8 cellular contexts compared by ENCODE assay signal in the genomic region with DNA sequence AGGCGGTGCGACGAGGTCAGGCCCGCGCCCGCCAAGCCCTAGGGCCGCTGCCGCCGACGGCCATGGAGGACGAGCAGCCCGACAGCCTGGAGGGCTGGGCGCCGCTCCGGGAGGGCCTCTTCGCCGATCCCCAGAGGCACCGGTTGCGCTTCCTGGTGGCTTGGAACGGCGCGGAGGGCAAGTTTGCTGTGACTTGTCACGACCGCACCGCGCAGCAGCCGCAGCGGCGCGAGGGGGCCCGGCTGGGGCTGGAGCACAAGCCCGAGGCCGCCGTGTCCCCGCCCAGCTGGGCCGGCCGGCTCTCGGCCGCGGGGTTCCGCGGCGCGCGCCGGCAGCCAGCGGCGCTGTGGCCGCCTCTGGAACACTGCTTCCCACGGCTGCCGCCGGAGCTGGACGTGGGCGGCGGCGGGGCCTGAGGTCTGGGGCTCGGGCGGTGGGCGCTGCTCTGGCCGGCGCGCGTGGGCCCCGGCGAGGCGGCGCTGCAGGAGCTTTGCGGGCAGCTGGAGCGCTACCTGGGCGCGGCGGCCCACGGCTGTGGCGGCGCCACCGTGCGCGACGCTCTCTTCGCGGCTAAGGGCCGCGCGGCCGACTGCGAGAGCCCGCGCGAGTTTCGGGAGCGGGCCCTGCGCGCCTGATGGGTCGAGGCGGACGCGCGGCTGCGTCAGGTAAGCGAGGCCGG.
DNase-seq lines count a peak whose midpoint lies in the region; ATAC-seq and TF ChIP-seq lines count a peak whose summit lies in the region.
"Not testable (repeated sequence)": the region's sequence is repeated elsewhere in the genome, so short reads cannot be mapped to it uniquely, and the experiment has no call there.

No MANE protein-coding gene starts in this region.

- not testable (repeated sequence) for H3K36me3 Mint-ChIP-seq in activated naive CD8-positive, alpha-beta T cell treated with anti-CD3 and anti-CD28 coated beads, Interleukin-2, amount 50 U/mL, for 24 hours (ENCODE audit: low read depth); memory B cell

- H3K4me1 Mint-ChIP-seq in activated naive CD8-positive, alpha-beta T cell treated with anti-CD3 and anti-CD28 coated beads, Interleukin-2, amount 50 U/mL, for 24 hours = peaks cover 20% of the 10 kb centered on the region
- H3K4me1 Mint-ChIP-seq in memory B cell = not testable (repeated sequence)

- DNase-seq in AG10803 (ENCODE audit: low read depth) (peak; percentile 36), T-helper 9 cell (peak; percentile 4), fibroblast of peridontal ligament (ENCODE audit: extremely low read depth) (peak; percentile 4), memory B cell (ENCODE audit: low spot score in 2 of 2) (peak in 1 of 2 donors; percentile 11)
- peak; percentile 48 for DNase-seq in activated naive CD8-positive, alpha-beta T cell treated with anti-CD3 and anti-CD28 coated beads, Interleukin-2, amount 50 U/mL, for 24 hours
- peak; percentile 16 for DNase-seq in stimulated activated CD4-positive, alpha-beta T cell treated with anti-CD3 and anti-CD28 coated beads, Interleukin-1b, Interleukin-23, amount 100 ng/mL, for 48 hours

- peak overlapping the region; percentile 86 for H3K27ac Mint-ChIP-seq in activated naive CD8-positive, alpha-beta T cell treated with anti-CD3 and anti-CD28 coated beads, Interleukin-2, amount 50 U/mL, for 24 hours
- H3K27ac Mint-ChIP-seq in memory B cell = not testable (repeated sequence)

- TF ChIP-seq CTCF in AG10803 (conservative IDR thresholded peaks at IDR 0.05; ENCODE audit: low read length) = not testable (repeated sequence)

- H3K9me3 Mint-ChIP-seq in activated naive CD8-positive, alpha-beta T cell treated with anti-CD3 and anti-CD28 coated beads, Interleukin-2, amount 50 U/mL, for 24 hours; memory B cell: not testable (repeated sequence)

- ATAC-seq in GM19372 (IDR thresholded peaks at IDR 0.05; ENCODE audit: low read depth, unreplicated experiment) (peak; percentile 59), HG03342 (IDR thresholded peaks at IDR 0.05; ENCODE audit: unreplicated experiment) (peak; percentile 47), memory B cell (ENCODE audit: low read depth) (peak; percentile 67)
- ATAC-seq in activated naive CD8-positive, alpha-beta T cell treated with anti-CD3 and anti-CD28 coated beads, Interleukin-2, amount 50 U/mL, for 24 hours = peak; percentile 70

- peak overlapping the region; percentile 47 for H3K4me3 ChIP-seq in AG10803 (ENCODE audit: low read length)

- not testable (repeated sequence) for H3K27me3 Mint-ChIP-seq in activated naive CD8-positive, alpha-beta T cell treated with anti-CD3 and anti-CD28 coated beads, Interleukin-2, amount 50 U/mL, for 24 hours; memory B cell

- peak overlapping the region; percentile 82 for H3K4me3 Mint-ChIP-seq in activated naive CD8-positive, alpha-beta T cell treated with anti-CD3 and anti-CD28 coated beads, Interleukin-2, amount 50 U/mL, for 24 hours
- H3K4me3 Mint-ChIP-seq in memory B cell = not testable (repeated sequence)
